In genomic region chr16:56662357-56663354, GRCh38 we compare ENCODE assay signal across 11 cellular contexts. TPM values are rescaled to one million over a fixed set of nuclear protein-coding genes. Genes with fewer than 3 reads are reported as not detected.
DNase-seq lines count a peak whose midpoint lies in the region; ATAC-seq, FAIRE-seq and TF ChIP-seq lines count a peak whose summit lies in the region.
"Had no signal": no experiment of that assay in that cellular context is flagged by ENCODE, and none has a peak within 500 bp of the region (broad histone marks: within the 10 kb centered on the region; RNA-seq: fewer than 3 reads in every experiment).

No MANE protein-coding gene starts in this region.

- peak overlapping the region; percentile 84 to 90 (median 87) for H3K4me3 Mint-ChIP-seq in CD4-positive, alpha-beta memory T cell
- H3K4me3 Mint-ChIP-seq in T-helper 1 cell treated with Interleukin-12 subunit alpha and Interleukin-12 subunit beta and Interleukin-4 antibody, amounts not matched to agents 30 μg/mL and 1 μg/mL, for 36 hours, result peak overlapping the region; percentile 81

- H3K4me1 Mint-ChIP-seq in CD4-positive, alpha-beta memory T cell, result peaks cover 20 to 35% (median 28%) of the 10 kb centered on the region in 4 donors
- peaks cover 27% of the 10 kb centered on the region for H3K4me1 Mint-ChIP-seq in T-helper 1 cell treated with Interleukin-12 subunit alpha and Interleukin-12 subunit beta and Interleukin-4 antibody, amounts not matched to agents 30 μg/mL and 1 μg/mL, for 36 hours (ENCODE audit: low read depth)

- H3K27me3 Mint-ChIP-seq in CD4-positive, alpha-beta memory T cell, result peaks cover 5 to 10% of the 10 kb centered on the region in 2 donors
- peaks cover 48% of the 10 kb centered on the region for H3K27me3 Mint-ChIP-seq in T-helper 1 cell treated with Interleukin-12 subunit alpha and Interleukin-12 subunit beta and Interleukin-4 antibody, amounts not matched to agents 30 μg/mL and 1 μg/mL, for 36 hours (ENCODE audit: low read depth)

- H3K27me3 ChIP-seq in CD4-positive, alpha-beta memory T cell (ENCODE audit: insufficient read depth, low read length), result peaks cover 7% of the 10 kb centered on the region
- H3K27me3 ChIP-seq in duodenal mucosa (ENCODE audit: control insufficient read depth in 1 of 2, insufficient read depth in 2 of 2, low read length in 2 of 2) (peaks cover 0 to 6% of the 10 kb centered on the region in 2 donors), MM.1S (replicated peaks; ENCODE audit: insufficient read depth, low read length) (peaks cover 97% of the 10 kb centered on the region), body of pancreas (no peaks in the 10 kb centered on the region)

- intact Hi-C loops in CD4-positive, alpha-beta memory T cell (cut with micrococcal nuclease), result loop anchor here (2.0 kb wide), 1 partner anchor 20 kb away; the partner anchor contains the start of gene MT1X
- intact Hi-C loops in body of pancreas (cut with DNase I), result no loop called here

- no peaks in the 10 kb centered on the region for H3K9me3 Mint-ChIP-seq in CD4-positive, alpha-beta memory T cell
- no peaks in the 10 kb centered on the region for H3K9me3 Mint-ChIP-seq in T-helper 1 cell treated with Interleukin-12 subunit alpha and Interleukin-12 subunit beta and Interleukin-4 antibody, amounts not matched to agents 30 μg/mL and 1 μg/mL, for 36 hours

- H3K79me2 ChIP-seq in MM.1S (ENCODE audit: low read length), result no peaks in the 10 kb centered on the region

- peak overlapping the region; percentile 23 to 43 for H3K4me3 ChIP-seq in CD4-positive, alpha-beta memory T cell (ENCODE audit: low read length in 2 of 2)
- H3K4me3 ChIP-seq in duodenal mucosa (ENCODE audit: low read depth in 1 of 2, low read length in 2 of 2) (peak overlapping the region; percentile 34 to 38), skeletal muscle cell (ENCODE audit: low read depth, low read length) (peak overlapping the region; percentile 14), MM.1S (ENCODE audit: low read length) (no peak overlapping the region), body of pancreas (no peak overlapping the region)

- H3F3A ChIP-seq in MM.1S (ENCODE audit: insufficient read depth, low read length), result no peaks in the 10 kb centered on the region

- H3K27ac ChIP-seq in CD4-positive, alpha-beta memory T cell (ENCODE audit: low read depth, low read length), result no peak overlapping the region
- H3K27ac ChIP-seq in duodenal mucosa (ENCODE audit: low read depth, low read length), result no peak overlapping the region
- no peak overlapping the region for H3K27ac ChIP-seq in MM.1S (ENCODE audit: low read length)
- H3K27ac ChIP-seq in body of pancreas, result no peak overlapping the region

- H3K9ac ChIP-seq in duodenal mucosa (ENCODE audit: low read depth in 1 of 2, low read length in 2 of 2) (no peak overlapping the region), MM.1S (ENCODE audit: low read length) (no peak overlapping the region)

- DNase-seq in CD4-positive, alpha-beta memory T cell, result peak in 2 of 5 donors; percentile 18 to 23
- DNase-seq in skeletal muscle cell (ENCODE audit: low read depth) (no peak), MM.1S (no peak), body of pancreas (no peak), D721Med (ENCODE audit: insufficient read length, low spot score) (no peak)
- DNase-seq: NCI-H187, SW 1271 had no signal

- TF ChIP-seq POLR2A in body of pancreas (IDR thresholded peaks at IDR 0.05), result no peak

- H2AFZ ChIP-seq in MM.1S (ENCODE audit: low read length), result no peak overlapping the region

- CTCF ChIA-PET in CD4-positive, alpha-beta memory T cell (lab: Charles Lee; ENCODE audit: partially characterized antibody), result interaction anchor here (1.1 to 2.4 kb wide), 2 partner anchors 13 to 39 kb away, joined by 3 to 5 read pairs; no protein-coding TSS in a partner anchor

- peaks cover 26% of the 10 kb centered on the region for H3K4me1 ChIP-seq in CD4-positive, alpha-beta memory T cell (ENCODE audit: insufficient read depth, low read length)
- H3K4me1 ChIP-seq in duodenal mucosa (ENCODE audit: control insufficient read depth in 1 of 2, insufficient read depth in 2 of 2, low read length in 2 of 2) (peaks cover 11 to 13% of the 10 kb centered on the region in 2 donors), MM.1S (ENCODE audit: low read length) (no peaks in the 10 kb centered on the region), body of pancreas (peaks cover 31% of the 10 kb centered on the region)

- ATAC-seq in body of pancreas, result no peak
- no peak for ATAC-seq in HG03159 (IDR thresholded peaks at IDR 0.05; ENCODE audit: unreplicated experiment)

- H3K36me3 Mint-ChIP-seq in CD4-positive, alpha-beta memory T cell, result peaks cover 2 to 5% of the 10 kb centered on the region in 2 donors
- H3K36me3 Mint-ChIP-seq in T-helper 1 cell treated with Interleukin-12 subunit alpha and Interleukin-12 subunit beta and Interleukin-4 antibody, amounts not matched to agents 30 μg/mL and 1 μg/mL, for 36 hours (ENCODE audit: low read depth), result peaks cover 6% of the 10 kb centered on the region

- H3K36me3 ChIP-seq in CD4-positive, alpha-beta memory T cell (ENCODE audit: insufficient read depth, low read length), result no peaks in the 10 kb centered on the region
- H3K36me3 ChIP-seq in duodenal mucosa (ENCODE audit: control insufficient read depth in 1 of 2, insufficient read depth in 2 of 2, low read length in 2 of 2) (peaks cover 4 to 7% of the 10 kb centered on the region in 2 donors), MM.1S (replicated peaks; ENCODE audit: insufficient read depth, low read length) (no peaks in the 10 kb centered on the region), body of pancreas (replicated peaks in 1 of 2; ENCODE audit: insufficient read depth in 1 of 2, low read depth in 2 of 2) (no peaks in the 10 kb centered on the region)

- H3K4me2 ChIP-seq in MM.1S (ENCODE audit: low read depth, low read length), result no peak overlapping the region

- H4K20me1 ChIP-seq in MM.1S (ENCODE audit: insufficient read depth, low read length), result no peaks in the 10 kb centered on the region

- H3K9me3 ChIP-seq in CD4-positive, alpha-beta memory T cell (ENCODE audit: control insufficient read depth in 1 of 2, low read length in 2 of 2), result no peaks in the 10 kb centered on the region
- no peaks in the 10 kb centered on the region for H3K9me3 ChIP-seq in duodenal mucosa (ENCODE audit: control insufficient read depth in 1 of 2, low read length in 2 of 2)
- no peaks in the 10 kb centered on the region for H3K9me3 ChIP-seq in MM.1S (replicated peaks; ENCODE audit: insufficient read depth, low read length)
- H3K9me3 ChIP-seq in body of pancreas, result no peaks in the 10 kb centered on the region

- H3K27ac Mint-ChIP-seq in CD4-positive, alpha-beta memory T cell, result peak overlapping the region; percentile 49 to 95 (median 84)
- H3K27ac Mint-ChIP-seq in T-helper 1 cell treated with Interleukin-12 subunit alpha and Interleukin-12 subunit beta and Interleukin-4 antibody, amounts not matched to agents 30 μg/mL and 1 μg/mL, for 36 hours, result no peak overlapping the region

- POLR2A ChIA-PET in CD4-positive, alpha-beta memory T cell (lab: Charles Lee; ENCODE audit: partially characterized antibody), result interaction anchor here (0.9 to 2.1 kb wide), 5 partner anchors 14 to 54 kb away, joined by 3 to 10 read pairs (median 3); partner anchors contain the start of genes MT1X and MT2A

- 49 to 66% methylated on average over 44 to 45 of the region's 48 CpGs for WGBS in body of pancreas, 2 donors

- TF ChIP-seq CTCF in MM.1S (IDR thresholded peaks at IDR 0.05; ENCODE audit: low read length), result no peak
- no peak for TF ChIP-seq CTCF in body of pancreas (IDR thresholded peaks at IDR 0.05)
- no peak for TF ChIP-seq CTCF in D721Med (IDR thresholded peaks at IDR 0.05; ENCODE audit: insufficient read depth, missing control alignments)

- no peaks in the 10 kb centered on the region for H3K9me2 ChIP-seq in MM.1S (replicated peaks; ENCODE audit: insufficient read depth, low read length)

- no peak for FAIRE-seq in D721Med (lab: Jason Lieb, UNC)

RNA-seq across cellular contexts. Expression of gene MT1F, which starts 4.9 kb away (rescaled TPM):
- total RNA-seq in CD4-positive, alpha-beta memory T cell, result 10 to 100 TPM in 1 of 2 experiments, 1 to 10 TPM in 1; 8.3 to 12.9 TPM
- polyA plus RNA-seq in CD4-positive, alpha-beta memory T cell, result 10 to 100 TPM; 12.0 to 28.9 TPM
- total RNA-seq in body of pancreas, result 10 to 100 TPM; 27.5 to 92.0 TPM
- total RNA-seq: glomerular endothelial cell had no signal

RNA-seq across cellular contexts. Expression of gene MT1G, which starts 5.2 kb away (rescaled TPM):
- total RNA-seq in CD4-positive, alpha-beta memory T cell, result not detected
- polyA plus RNA-seq in CD4-positive, alpha-beta memory T cell, result 1 to 10 TPM in 1 of 2 donors, not detected in 1; 1.3 TPM
- 100 to 1,000 TPM in 1 of 2 donors, 10 to 100 TPM in 1; 95.2 to 413 TPM for total RNA-seq in body of pancreas
- total RNA-seq: glomerular endothelial cell had no signal

RNA-seq across cellular contexts. Expression of gene MT1H, which starts 7.0 kb away (rescaled TPM):
- total RNA-seq in CD4-positive, alpha-beta memory T cell, result under 1 TPM in 1 of 2 experiments, not detected in 1; 0.78 TPM
- not detected for polyA plus RNA-seq in CD4-positive, alpha-beta memory T cell
- 1 to 10 TPM; 4.9 to 8.8 TPM for total RNA-seq in body of pancreas
- total RNA-seq: glomerular endothelial cell had no signal

RNA-seq across cellular contexts. Expression of gene MT1B, which starts 11.0 kb away (rescaled TPM):
- not detected for total RNA-seq in CD4-positive, alpha-beta memory T cell
- polyA plus RNA-seq in CD4-positive, alpha-beta memory T cell, result not detected
- total RNA-seq in body of pancreas, result not detected
- total RNA-seq: glomerular endothelial cell had no signal

RNA-seq across cellular contexts. Expression of gene MT1X, which starts 19.6 kb away (rescaled TPM):
- total RNA-seq in CD4-positive, alpha-beta memory T cell, result 10 to 100 TPM; 21.0 to 23.7 TPM
- polyA plus RNA-seq in CD4-positive, alpha-beta memory T cell, result 100 to 1,000 TPM in 1 of 2 donors, 10 to 100 TPM in 1; 76.0 to 146 TPM
- total RNA-seq in body of pancreas, result 1,000 to 10,000 TPM in 1 of 2 donors, 100 to 1,000 TPM in 1; 430 to 1,140 TPM

Comparison
In these comparisons a context has a peak if more than half of its experiments do, and no peak if none do; other contexts are left out.
1. H3K4me3 ChIP-seq: peak in CD4-positive, alpha-beta memory T cell (2 of 2), duodenal mucosa (2 of 2) and skeletal muscle cell (single experiment); none in MM.1S (single experiment) and body of pancreas (0 of 2).
2. RNA of gene MT1G, which starts 5.2 kb away (total RNA-seq): 95.2 to 413 TPM in body of pancreas; not detected in CD4-positive, alpha-beta memory T cell; every median in the first group is over 10 times any median in the second.